In the genomic region with DNA sequence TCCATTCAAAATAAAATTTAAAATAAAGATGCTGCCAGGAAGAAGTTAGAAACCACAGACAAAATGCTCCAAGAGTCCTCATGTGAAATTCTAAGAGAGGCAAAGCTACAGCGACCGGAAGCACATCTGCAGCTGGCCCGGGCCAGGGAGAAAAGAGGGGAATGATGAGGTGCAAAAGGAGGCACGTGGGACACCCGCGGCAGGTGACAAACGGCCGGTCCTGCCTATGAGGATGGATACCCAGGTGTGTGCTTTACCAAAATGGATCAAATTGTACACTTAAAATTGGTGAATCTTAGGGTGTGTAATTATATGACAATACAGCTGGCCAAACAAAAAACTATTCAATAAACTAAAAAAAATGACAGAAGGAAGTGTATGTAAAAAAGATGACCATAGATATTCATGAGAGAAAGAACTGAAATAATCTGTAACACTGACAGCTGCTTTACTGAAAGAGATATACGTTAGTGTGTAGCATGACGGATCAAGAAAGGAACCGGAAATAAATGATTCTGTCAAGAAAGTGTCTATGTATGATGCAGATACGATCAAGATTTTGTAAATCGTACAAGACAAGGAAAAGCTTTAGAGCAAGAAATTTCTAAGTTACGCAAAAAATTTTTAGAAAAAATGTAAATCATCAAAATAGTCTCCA, we compare ENCODE assay signal across 11 cellular contexts. TPM values are rescaled to one million over a fixed set of nuclear protein-coding genes. Genes with fewer than 3 reads are reported as not detected.
DNase-seq lines count a peak whose midpoint lies in the region; ATAC-seq and TF ChIP-seq lines count a peak whose summit lies in the region.
"Had no signal": no experiment of that assay in that cellular context is flagged by ENCODE, and none has a peak within 500 bp of the region (broad histone marks: within the 10 kb centered on the region; RNA-seq: fewer than 3 reads in every experiment).

No MANE protein-coding gene starts in this region.

- H3K27ac ChIP-seq in body of pancreas (no peak overlapping the region), endodermal cell (ENCODE audit: low read depth, low read length) (no peak overlapping the region)

- H3K79me2 ChIP-seq in Loucy (ENCODE audit: insufficient read depth, low read length) = no peaks in the 10 kb centered on the region

- no peak for DNase-seq in activated T-cell treated with anti-CD3 and anti-CD28 coated beads, Interleukin-2, amount 50 U/mL, for 24 hours
- no peak for DNase-seq in activated T-cell treated with anti-CD3 and anti-CD28 coated beads, Interleukin-2, amount 50 U/mL, for 48 hours
- no peak for DNase-seq in activated naive CD4-positive, alpha-beta T cell treated with anti-CD3 and anti-CD28 coated beads, Interleukin-2, amount 50 U/mL, for 72 hours (ENCODE audit: low spot score in 2 of 2)
- DNase-seq in neural crest cell (ENCODE audit: low read depth, low spot score) (no peak), body of pancreas (no peak), COLO829 (ENCODE audit: low spot score) (no peak), endodermal cell (no peak)
- DNase-seq: Calu3, NCI-H1105 treated with DMSO at 0.1 percent for 48 hours, SIG-M5 had no signal

- H3K9me3 Mint-ChIP-seq in activated T-cell treated with anti-CD3 and anti-CD28 coated beads, Interleukin-2, amount 50 U/mL, for 24 hours = peaks cover 19% of the 10 kb centered on the region
- peaks cover 6 to 12% of the 10 kb centered on the region in 2 donors for H3K9me3 Mint-ChIP-seq in activated naive CD4-positive, alpha-beta T cell treated with anti-CD3 and anti-CD28 coated beads, Interleukin-2, amount 50 U/mL, for 72 hours
- H3K9me3 Mint-ChIP-seq in neural crest cell = peaks cover 3% of the 10 kb centered on the region
- peaks cover 10% of the 10 kb centered on the region for H3K9me3 Mint-ChIP-seq in endodermal cell

- no peak for TF ChIP-seq POLR2A in body of pancreas (IDR thresholded peaks at IDR 0.05)

- peaks cover 72% of the 10 kb centered on the region for H3K36me3 Mint-ChIP-seq in activated T-cell treated with anti-CD3 and anti-CD28 coated beads, Interleukin-2, amount 50 U/mL, for 24 hours (ENCODE audit: low read depth)
- H3K36me3 Mint-ChIP-seq in activated naive CD4-positive, alpha-beta T cell treated with anti-CD3 and anti-CD28 coated beads, Interleukin-2, amount 50 U/mL, for 72 hours = peaks cover 49 to 57% of the 10 kb centered on the region in 2 donors
- H3K36me3 Mint-ChIP-seq in neural crest cell (ENCODE audit: low read depth) = peaks cover 54% of the 10 kb centered on the region
- peaks cover 71% of the 10 kb centered on the region for H3K36me3 Mint-ChIP-seq in endodermal cell (ENCODE audit: low read depth)

- intact Hi-C loops in body of pancreas (cut with DNase I) = no loop called here

- H3K9ac ChIP-seq in Loucy (ENCODE audit: low read depth, low read length, poor library complexity, severe bottlenecking) (peak overlapping the region; percentile 21), endodermal cell (ENCODE audit: extremely low read depth, low read length, poor library complexity, severe bottlenecking) (no peak overlapping the region)

- no peaks in the 10 kb centered on the region for H3F3A ChIP-seq in Loucy (ENCODE audit: low read depth)

- H3K4me3 Mint-ChIP-seq in activated T-cell treated with anti-CD3 and anti-CD28 coated beads, Interleukin-2, amount 50 U/mL, for 24 hours = peak overlapping the region; percentile 30
- H3K4me3 Mint-ChIP-seq in neural crest cell (no peak overlapping the region), endodermal cell (no peak overlapping the region)

- H3K27me3 Mint-ChIP-seq in activated T-cell treated with anti-CD3 and anti-CD28 coated beads, Interleukin-2, amount 50 U/mL, for 24 hours = no peaks in the 10 kb centered on the region
- H3K27me3 Mint-ChIP-seq in neural crest cell (ENCODE audit: low read depth) = no peaks in the 10 kb centered on the region
- H3K27me3 Mint-ChIP-seq in endodermal cell (ENCODE audit: insufficient read depth) = no peaks in the 10 kb centered on the region

- H2AFZ ChIP-seq in Loucy (ENCODE audit: low read length) = no peak overlapping the region

- ATAC-seq in activated naive CD4-positive, alpha-beta T cell treated with anti-CD3 and anti-CD28 coated beads, Interleukin-2, amount 50 U/mL, for 72 hours = peak; percentile 27 to 39
- ATAC-seq in body of pancreas = no peak

- H3K4me3 ChIP-seq in Loucy (ENCODE audit: low read length, poor library complexity, severe bottlenecking) (peak overlapping the region; percentile 46), body of pancreas (no peak overlapping the region), endodermal cell (ENCODE audit: low read length) (no peak overlapping the region)

- peak overlapping the region; percentile 89 for H3K27ac Mint-ChIP-seq in activated T-cell treated with anti-CD3 and anti-CD28 coated beads, Interleukin-2, amount 50 U/mL, for 24 hours
- peak overlapping the region; percentile 88 to 92 for H3K27ac Mint-ChIP-seq in activated naive CD4-positive, alpha-beta T cell treated with anti-CD3 and anti-CD28 coated beads, Interleukin-2, amount 50 U/mL, for 72 hours
- peak overlapping the region; percentile 73 for H3K27ac Mint-ChIP-seq in neural crest cell (ENCODE audit: unreplicated experiment)
- H3K27ac Mint-ChIP-seq in endodermal cell = no peak overlapping the region

- H3K36me3 ChIP-seq in Loucy (ENCODE audit: insufficient read depth, low read length) = no peaks in the 10 kb centered on the region
- peaks cover 0 to 5% of the 10 kb centered on the region in 2 donors for H3K36me3 ChIP-seq in body of pancreas (replicated peaks in 1 of 2; ENCODE audit: insufficient read depth in 1 of 2, low read depth in 2 of 2)
- H3K36me3 ChIP-seq in endodermal cell (ENCODE audit: control insufficient read depth, insufficient read depth, low read length) = peaks cover 34% of the 10 kb centered on the region

- H3K9me3 ChIP-seq in Loucy (ENCODE audit: insufficient read depth, low read depth, low read length) (no peaks in the 10 kb centered on the region), body of pancreas (peaks cover 0 to 10% (median 0%) of the 10 kb centered on the region in 3 donors), endodermal cell (ENCODE audit: control insufficient read depth, low read length) (peaks cover 17% of the 10 kb centered on the region)

- peak overlapping the region; percentile 44 for H3K4me2 ChIP-seq in Loucy (ENCODE audit: low read depth, low read length, poor library complexity, severe bottlenecking)

- H3K9me2 ChIP-seq in Loucy (replicated peaks; ENCODE audit: low read depth, low read length) = no peaks in the 10 kb centered on the region

- peaks cover 19% of the 10 kb centered on the region for H3K4me1 Mint-ChIP-seq in activated T-cell treated with anti-CD3 and anti-CD28 coated beads, Interleukin-2, amount 50 U/mL, for 24 hours (ENCODE audit: low read depth)
- H3K4me1 Mint-ChIP-seq in neural crest cell = peaks cover 29% of the 10 kb centered on the region
- no peaks in the 10 kb centered on the region for H3K4me1 Mint-ChIP-seq in endodermal cell

- TF ChIP-seq CTCF in Loucy (conservative IDR thresholded peaks at IDR 0.05; ENCODE audit: low read length) (no peak), neural crest cell (conservative IDR thresholded peaks at IDR 0.05) (no peak), body of pancreas (IDR thresholded peaks at IDR 0.05) (no peak), endodermal cell (conservative IDR thresholded peaks at IDR 0.05) (no peak)

- WGBS in body of pancreas, 2 donors = 83 to 84% methylated on average over 14 of the region's 14 CpGs
- WGBS in endodermal cell (ENCODE audit: insufficient coverage in 1 of 2, insufficient read length in 1 of 2), 2 experiments = 96% methylated on average over 8 to 14 of the region's 14 CpGs

- no peaks in the 10 kb centered on the region for H3K27me3 ChIP-seq in Loucy (ENCODE audit: insufficient read depth, low read length, poor library complexity, severe bottlenecking)
- H3K27me3 ChIP-seq in body of pancreas = no peaks in the 10 kb centered on the region
- H3K27me3 ChIP-seq in endodermal cell (ENCODE audit: control insufficient read depth, insufficient read depth, low read length, poor library complexity, severe bottlenecking) = no peaks in the 10 kb centered on the region

- H4K20me1 ChIP-seq in Loucy (ENCODE audit: insufficient read depth, low read length, poor library complexity, severe bottlenecking) = no peaks in the 10 kb centered on the region

- H3K4me1 ChIP-seq in Loucy (ENCODE audit: insufficient read depth, low read length, poor library complexity, severe bottlenecking) (peaks cover 14% of the 10 kb centered on the region), body of pancreas (no peaks in the 10 kb centered on the region), endodermal cell (ENCODE audit: control insufficient read depth, insufficient read depth, low read length) (no peaks in the 10 kb centered on the region)

RNA-seq across cellular contexts. Expression of a gene that starts 29.5 kb away (rescaled TPM):
- 10 to 100 TPM; 23.9 to 37.8 TPM for total RNA-seq in activated naive CD4-positive, alpha-beta T cell treated with anti-CD3 and anti-CD28 coated beads, Interleukin-2, amount 50 U/mL, for 72 hours
- total RNA-seq in neural crest cell = 88.4 and 96.5 TPM in 2 replicates
- total RNA-seq in body of pancreas = 10 to 100 TPM in 1 of 2 donors, 1 to 10 TPM in 1; 5.6 to 11.4 TPM
- 10 to 100 TPM; 72.5 to 98.7 TPM for total RNA-seq in endodermal cell
- 66.6 TPM for polyA plus RNA-seq in endodermal cell (2013, experiment 1 of 2)
- 66.5 TPM for polyA plus RNA-seq in endodermal cell (2013, experiment 2 of 2)

RNA-seq across cellular contexts. Expression of a gene that starts 38.6 kb away (rescaled TPM):
- 10 to 100 TPM; 57.1 to 61.6 TPM for total RNA-seq in activated naive CD4-positive, alpha-beta T cell treated with anti-CD3 and anti-CD28 coated beads, Interleukin-2, amount 50 U/mL, for 72 hours
- total RNA-seq in neural crest cell (81.3 and 81.9 TPM in 2 replicates), body of pancreas (10 to 100 TPM; 25.7 to 32.4 TPM), endodermal cell (10 to 100 TPM; 58.8 to 61.0 TPM)
- polyA plus RNA-seq in endodermal cell (2013, experiment 1 of 2) = 48.2 TPM
- polyA plus RNA-seq in endodermal cell (2013, experiment 2 of 2) = 45.2 TPM
